ENCODE assay signal across 9 cellular contexts in genomic region chr4:76585270-76585669, GRCh38.
DNase-seq lines count a peak whose midpoint lies in the region; ATAC-seq, FAIRE-seq and TF ChIP-seq lines count a peak whose summit lies in the region.
"Had no signal": no experiment of that assay in that cellular context is flagged by ENCODE, and none has a peak within 500 bp of the region (broad histone marks: within the 10 kb centered on the region; RNA-seq: fewer than 3 reads in every experiment).

No MANE protein-coding gene starts in this region.

- no peaks in the 10 kb centered on the region for H3K36me3 ChIP-seq in heart right ventricle
- no peaks in the 10 kb centered on the region for H3K36me3 ChIP-seq in mucosa of stomach (ENCODE audit: control insufficient read depth, insufficient read depth, low read length)

- TF ChIP-seq CTCF in heart right ventricle (IDR thresholded peaks at IDR 0.05) (no peak), dorsolateral prefrontal cortex (IDR thresholded peaks at IDR 0.05 in 54 of 56, conservative IDR thresholded peaks at IDR 0.05 in 2 of 56; ENCODE audit: low read depth in 1 of 56, partially characterized antibody in 56 of 56) (no peak)

- H3K4me1 ChIP-seq in heart right ventricle (peaks cover 0 to 35% (median 11%) of the 10 kb centered on the region in 9 donors), mucosa of stomach (ENCODE audit: control insufficient read depth, insufficient read depth, low read length) (peaks cover 9% of the 10 kb centered on the region)

- H3K27me3 ChIP-seq in heart right ventricle, result peaks cover 0 to 36% (median 0%) of the 10 kb centered on the region in 7 donors
- peaks cover 0 to 19% (median 0%) of the 10 kb centered on the region in 45 donors for H3K27me3 ChIP-seq in dorsolateral prefrontal cortex
- H3K27me3 ChIP-seq in mucosa of stomach (ENCODE audit: control insufficient read depth, insufficient read depth, low read length), result no peaks in the 10 kb centered on the region

- intact Hi-C loops in heart right ventricle (cut with DNase I) (loop anchor here in 3 of 10 donors (10.0 kb wide), 3 partner anchors 60 to 280 kb away; partner anchors contain the start of gene STBD1 (in 1 of the 3)), Right ventricle myocardium superior (cut with DNase I) (no loop called here), dorsolateral prefrontal cortex (cut with DNase I) (no loop called here)

- DNase-seq in heart right ventricle, result no peak
- no peak for DNase-seq in Right ventricle myocardium superior
- DNase-seq in dorsolateral prefrontal cortex, result no peak
- no peak for DNase-seq in NCI-H2107 treated with DMSO at 0.1 percent for 48 hours (lab: John Stamatoyannopoulos, UW; ENCODE audit: unreplicated experiment)
- DNase-seq in AG08396 (ENCODE audit: low spot score), result no peak
- DNase-seq in GM12892 (ENCODE audit: insufficient read length), result no peak
- DNase-seq in DMS153 treated with DMSO at 0.1 percent for 48 hours (lab: John Stamatoyannopoulos, UW; ENCODE audit: unreplicated experiment), result no peak
- DNase-seq: foreskin melanocyte had no signal

- TF ChIP-seq POLR2A in GM12892 (IDR thresholded peaks at IDR 0.05; ENCODE audit: low read depth, low read length), result no peak

- peak overlapping the region in 6 of 10 donors; percentile 50 to 56 (median 54) for H3K4me3 ChIP-seq in heart right ventricle
- H3K4me3 ChIP-seq in dorsolateral prefrontal cortex, result peak overlapping the region in 46 of 59 donors; percentile 8 to 65 (median 52)
- no peak overlapping the region for H3K4me3 ChIP-seq in mucosa of stomach (ENCODE audit: low read length)

- H3K9ac ChIP-seq in mucosa of stomach (ENCODE audit: low read length), result peak overlapping the region; percentile 82

- WGBS in heart right ventricle, 2 donors, result 58 to 59% methylated on average over 5 of the region's 5 CpGs

- H3K27ac ChIP-seq in heart right ventricle, result peak overlapping the region in 9 of 10 donors; percentile 58 to 88 (median 79)
- peak overlapping the region in 8 of 59 donors; percentile 3 to 68 (median 52) for H3K27ac ChIP-seq in dorsolateral prefrontal cortex

- no peak for FAIRE-seq in GM12892 (lab: Jason Lieb, UNC)

- H3K9me3 ChIP-seq in heart right ventricle, result no peaks in the 10 kb centered on the region
- H3K9me3 ChIP-seq in mucosa of stomach (ENCODE audit: control insufficient read depth, low read length), result no peaks in the 10 kb centered on the region

- ATAC-seq in heart right ventricle, result peak in 1 of 8 donors; percentile 24
- ATAC-seq in Right ventricle myocardium superior (ENCODE audit: poor library complexity), result no peak
